Comparison of ENCODE assay signal across 1 cellular context in the genomic region with DNA sequence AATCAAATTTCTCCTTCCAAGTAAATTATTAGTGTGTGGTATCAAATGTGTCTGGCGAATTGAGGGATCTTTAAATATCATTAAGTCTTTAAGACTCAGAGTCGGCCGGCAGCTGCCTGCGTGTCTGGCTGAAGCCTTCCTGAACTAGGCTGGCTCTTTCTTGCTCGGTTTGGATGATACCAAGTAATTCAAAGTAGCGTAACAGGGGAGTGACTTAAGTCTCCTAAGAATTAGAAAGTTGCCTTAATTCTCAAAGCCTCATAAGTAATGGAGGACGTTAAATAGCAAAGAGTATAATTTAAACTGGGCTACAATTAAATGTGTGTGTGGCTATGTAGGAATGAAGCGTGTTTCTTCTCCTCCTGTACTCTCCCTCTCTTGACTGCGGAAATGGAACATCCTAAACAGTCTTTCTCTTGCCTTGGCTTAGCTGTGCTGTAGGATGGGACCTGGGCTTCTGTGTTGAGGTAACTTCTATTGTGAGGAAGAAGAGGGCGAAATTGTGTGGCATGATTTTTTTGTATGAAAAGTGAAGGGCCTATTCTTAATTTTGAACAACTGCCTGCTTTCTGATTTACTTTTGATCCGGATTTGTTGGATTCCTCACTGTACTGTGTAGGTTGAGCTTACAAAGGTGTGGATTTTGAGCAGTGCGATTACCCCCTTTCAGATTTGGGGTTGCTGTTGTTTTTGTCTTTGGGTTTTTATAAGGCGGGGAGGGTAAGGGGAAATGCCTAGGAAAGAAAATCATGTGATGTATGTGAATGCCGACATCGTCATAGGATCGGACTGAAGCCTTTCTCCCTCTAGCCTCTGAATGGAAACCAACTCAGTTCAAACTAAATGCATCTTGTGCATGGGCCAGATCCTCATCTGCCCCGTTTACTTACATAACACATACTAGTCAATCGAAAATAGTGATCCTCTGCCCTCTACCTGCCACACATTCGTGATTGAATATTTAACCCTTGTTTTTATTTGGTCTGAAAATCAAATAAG.
TF ChIP-seq lines count a peak whose summit lies in the region.

No MANE protein-coding gene starts in this region.

TF ChIP-seq in IMR-90, 13 proteins besides CTCF, POLR2A, EP300 and RAD21:
- TF ChIP-seq RCOR1 (IDR thresholded peaks at IDR 0.05; ENCODE audit: insufficient replicate concordance, low read length) (no peak), MXI1 (IDR thresholded peaks at IDR 0.05; ENCODE audit: borderline replicate concordance, low read depth, low read length) (no peak), BHLHE40 (IDR thresholded peaks at IDR 0.05; ENCODE audit: low read depth, low read length) (peak; percentile 97), NFE2L2 (IDR thresholded peaks at IDR 0.05; ENCODE audit: low read depth, low read length) (no peak), FOS (IDR thresholded peaks at IDR 0.05; ENCODE audit: low read depth, low read length) (no peak), RFX5 (IDR thresholded peaks at IDR 0.05; ENCODE audit: low read depth, low read length) (no peak), CHD1 (IDR thresholded peaks at IDR 0.05; ENCODE audit: low read depth, low read length) (peak; percentile 94; the same call in 1 of the 2 replicates), MAZ (IDR thresholded peaks at IDR 0.05; ENCODE audit: borderline replicate concordance, low read depth, low read length) (no peak), SMC3 (IDR thresholded peaks at IDR 0.05; ENCODE audit: low read depth, low read length) (no peak), CEBPB (IDR thresholded peaks at IDR 0.05; ENCODE audit: low read depth, low read length) (no peak), MAFK (IDR thresholded peaks at IDR 0.05; ENCODE audit: low read depth, low read length) (no peak)
- TF ChIP-seq, protein P1, sequence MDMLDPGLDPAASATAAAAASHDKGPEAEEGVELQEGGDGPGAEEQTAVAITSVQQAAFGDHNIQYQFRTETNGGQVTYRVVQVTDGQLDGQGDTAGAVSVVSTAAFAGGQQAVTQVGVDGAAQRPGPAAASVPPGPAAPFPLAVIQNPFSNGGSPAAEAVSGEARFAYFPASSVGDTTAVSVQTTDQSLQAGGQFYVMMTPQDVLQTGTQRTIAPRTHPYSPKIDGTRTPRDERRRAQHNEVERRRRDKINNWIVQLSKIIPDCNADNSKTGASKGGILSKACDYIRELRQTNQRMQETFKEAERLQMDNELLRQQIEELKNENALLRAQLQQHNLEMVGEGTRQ (IDR thresholded peaks at IDR 0.05; ENCODE audit: low read depth, low read length), result peak; percentile 56
- TF ChIP-seq, protein P2, sequence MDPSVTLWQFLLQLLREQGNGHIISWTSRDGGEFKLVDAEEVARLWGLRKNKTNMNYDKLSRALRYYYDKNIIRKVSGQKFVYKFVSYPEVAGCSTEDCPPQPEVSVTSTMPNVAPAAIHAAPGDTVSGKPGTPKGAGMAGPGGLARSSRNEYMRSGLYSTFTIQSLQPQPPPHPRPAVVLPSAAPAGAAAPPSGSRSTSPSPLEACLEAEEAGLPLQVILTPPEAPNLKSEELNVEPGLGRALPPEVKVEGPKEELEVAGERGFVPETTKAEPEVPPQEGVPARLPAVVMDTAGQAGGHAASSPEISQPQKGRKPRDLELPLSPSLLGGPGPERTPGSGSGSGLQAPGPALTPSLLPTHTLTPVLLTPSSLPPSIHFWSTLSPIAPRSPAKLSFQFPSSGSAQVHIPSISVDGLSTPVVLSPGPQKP (IDR thresholded peaks at IDR 0.05; ENCODE audit: borderline replicate concordance, low read depth, low read length), result no peak
